Comparison of ENCODE assay signal across 1 cellular context in genomic region chr17:35080536-35080935, GRCh38.
TF ChIP-seq lines count a peak whose summit lies in the region.

No MANE protein-coding gene starts in this region.

TF ChIP-seq in WTC11, 78 proteins besides CTCF, POLR2A, EP300 and RAD21 (continued from another document):
- TF ChIP-seq MLX (CRISPR knock-in tag; IDR thresholded peaks at IDR 0.05) (no peak), SP1 (CRISPR knock-in tag; conservative IDR thresholded peaks at IDR 0.05) (no peak), USF1 (CRISPR knock-in tag; IDR thresholded peaks at IDR 0.05) (no peak), ZBTB43 (CRISPR knock-in tag; IDR thresholded peaks at IDR 0.05) (no peak), HMGA2 (CRISPR knock-in tag; IDR thresholded peaks at IDR 0.05) (no peak)
